1 cellular context compared by ENCODE assay signal in the genomic region with DNA sequence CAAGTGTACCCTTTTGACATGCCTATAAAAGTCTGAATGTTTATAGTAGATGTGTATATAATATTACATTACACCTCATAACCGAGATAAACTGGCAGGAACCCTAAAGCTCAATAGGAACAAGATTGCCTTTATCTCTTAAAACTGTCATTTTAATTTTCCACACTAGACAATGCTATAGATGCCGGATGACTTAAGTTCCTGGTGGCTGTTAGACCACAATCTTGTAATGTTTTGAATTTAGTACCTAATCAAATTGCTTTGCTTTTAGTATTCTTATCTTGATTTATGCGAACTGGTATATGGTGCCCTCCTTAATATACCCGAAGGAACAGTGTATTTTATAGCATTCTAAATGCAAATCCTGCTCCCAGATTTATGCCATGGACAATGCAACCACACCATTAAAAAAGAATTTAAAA.
TF ChIP-seq lines count a peak whose summit lies in the region.

No MANE protein-coding gene starts in this region.

TF ChIP-seq in SK-N-SH, 30 proteins besides CTCF, POLR2A, EP300 and RAD21 (continued from another document):
- TF ChIP-seq REST (IDR thresholded peaks at IDR 0.05; ENCODE audit: low read depth, low read length) = no peak
- TF ChIP-seq RFX5 (IDR thresholded peaks at IDR 0.05; ENCODE audit: low read length) = no peak
- no peak for TF ChIP-seq RXRA (IDR thresholded peaks at IDR 0.05; ENCODE audit: borderline replicate concordance, low read depth)
- peak; percentile 51 for TF ChIP-seq CHD2 (IDR thresholded peaks at IDR 0.05; ENCODE audit: low read length, partially characterized antibody)
- peak; percentile 67; the same call in 1 of the 2 replicates for TF ChIP-seq FOXJ3 (CRISPR knock-in tag; IDR thresholded peaks at IDR 0.05)
- TF ChIP-seq ZBTB33 (IDR thresholded peaks at IDR 0.05; ENCODE audit: borderline replicate concordance, low read depth) = no peak
- no peak for TF ChIP-seq NFIC (IDR thresholded peaks at IDR 0.05; ENCODE audit: borderline replicate concordance)
- peak; percentile 91 for TF ChIP-seq RCOR1 (IDR thresholded peaks at IDR 0.05; ENCODE audit: low read length)
- TF ChIP-seq EZH2phosphoT487 (IDR thresholded peaks at IDR 0.05; ENCODE audit: borderline replicate concordance, low read depth) = no peak
- no peak for TF ChIP-seq POLR2AphosphoS5 (IDR thresholded peaks at IDR 0.05; ENCODE audit: low read depth, low read length)
- peak; percentile 96 for TF ChIP-seq GATA2 (CRISPR knock-in tag; IDR thresholded peaks at IDR 0.05)
- peak; percentile 22; the same call in 1 of the 2 replicates for TF ChIP-seq TCF12 (IDR thresholded peaks at IDR 0.05)
- no peak for TF ChIP-seq JUND (IDR thresholded peaks at IDR 0.05)
- TF ChIP-seq YY1 (IDR thresholded peaks at IDR 0.05; ENCODE audit: low read depth) = no peak
- TF ChIP-seq MEF2A (IDR thresholded peaks at IDR 0.05; ENCODE audit: borderline replicate concordance, low read depth) = no peak
- TF ChIP-seq, protein P1, sequence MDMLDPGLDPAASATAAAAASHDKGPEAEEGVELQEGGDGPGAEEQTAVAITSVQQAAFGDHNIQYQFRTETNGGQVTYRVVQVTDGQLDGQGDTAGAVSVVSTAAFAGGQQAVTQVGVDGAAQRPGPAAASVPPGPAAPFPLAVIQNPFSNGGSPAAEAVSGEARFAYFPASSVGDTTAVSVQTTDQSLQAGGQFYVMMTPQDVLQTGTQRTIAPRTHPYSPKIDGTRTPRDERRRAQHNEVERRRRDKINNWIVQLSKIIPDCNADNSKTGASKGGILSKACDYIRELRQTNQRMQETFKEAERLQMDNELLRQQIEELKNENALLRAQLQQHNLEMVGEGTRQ (IDR thresholded peaks at IDR 0.05; ENCODE audit: borderline replicate concordance, low read depth, low read length) = no peak
- no peak for TF ChIP-seq MAX (IDR thresholded peaks at IDR 0.05; ENCODE audit: low read depth)
